1 cellular context compared by ENCODE assay signal in the genomic region with DNA sequence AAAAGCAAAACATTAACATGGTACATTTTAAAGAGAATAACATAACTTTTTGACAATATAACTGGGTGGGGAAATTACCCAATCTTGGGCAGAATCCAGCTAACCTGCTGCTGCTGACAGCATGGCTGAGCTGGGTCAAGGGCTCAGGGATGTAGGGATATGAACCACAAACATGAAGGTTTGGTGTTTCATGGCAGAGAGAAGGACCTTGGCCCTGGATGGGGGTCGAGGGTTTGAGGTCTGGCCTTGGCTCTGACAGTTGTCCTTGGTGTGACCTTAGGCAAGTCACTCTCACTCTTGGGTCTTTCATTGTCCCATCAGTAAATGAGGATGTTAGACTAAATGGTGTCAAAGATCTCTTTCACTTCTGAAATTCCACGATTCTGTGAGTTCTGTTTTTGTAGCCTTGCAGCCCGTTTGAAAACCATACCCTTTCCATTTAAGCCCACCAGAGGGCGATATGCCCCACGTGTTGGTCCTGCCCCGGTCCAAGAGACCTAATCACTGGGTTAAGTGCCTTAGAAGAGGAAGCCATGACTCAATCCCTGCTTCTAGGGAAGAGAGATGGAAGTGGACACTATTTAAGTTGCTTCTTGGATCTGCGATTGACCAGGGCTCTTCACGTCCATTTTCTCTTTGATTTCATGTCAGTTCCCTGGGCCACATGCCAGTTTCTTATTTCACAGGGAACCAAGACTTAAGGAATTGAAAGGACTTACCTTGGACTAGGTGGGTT.
TF ChIP-seq lines count a peak whose summit lies in the region.

No MANE protein-coding gene starts in this region.

TF ChIP-seq in HepG2, 621 proteins besides CTCF, POLR2A, EP300 and RAD21 (continued from another document and continues in another):
- TF ChIP-seq, protein P1, sequence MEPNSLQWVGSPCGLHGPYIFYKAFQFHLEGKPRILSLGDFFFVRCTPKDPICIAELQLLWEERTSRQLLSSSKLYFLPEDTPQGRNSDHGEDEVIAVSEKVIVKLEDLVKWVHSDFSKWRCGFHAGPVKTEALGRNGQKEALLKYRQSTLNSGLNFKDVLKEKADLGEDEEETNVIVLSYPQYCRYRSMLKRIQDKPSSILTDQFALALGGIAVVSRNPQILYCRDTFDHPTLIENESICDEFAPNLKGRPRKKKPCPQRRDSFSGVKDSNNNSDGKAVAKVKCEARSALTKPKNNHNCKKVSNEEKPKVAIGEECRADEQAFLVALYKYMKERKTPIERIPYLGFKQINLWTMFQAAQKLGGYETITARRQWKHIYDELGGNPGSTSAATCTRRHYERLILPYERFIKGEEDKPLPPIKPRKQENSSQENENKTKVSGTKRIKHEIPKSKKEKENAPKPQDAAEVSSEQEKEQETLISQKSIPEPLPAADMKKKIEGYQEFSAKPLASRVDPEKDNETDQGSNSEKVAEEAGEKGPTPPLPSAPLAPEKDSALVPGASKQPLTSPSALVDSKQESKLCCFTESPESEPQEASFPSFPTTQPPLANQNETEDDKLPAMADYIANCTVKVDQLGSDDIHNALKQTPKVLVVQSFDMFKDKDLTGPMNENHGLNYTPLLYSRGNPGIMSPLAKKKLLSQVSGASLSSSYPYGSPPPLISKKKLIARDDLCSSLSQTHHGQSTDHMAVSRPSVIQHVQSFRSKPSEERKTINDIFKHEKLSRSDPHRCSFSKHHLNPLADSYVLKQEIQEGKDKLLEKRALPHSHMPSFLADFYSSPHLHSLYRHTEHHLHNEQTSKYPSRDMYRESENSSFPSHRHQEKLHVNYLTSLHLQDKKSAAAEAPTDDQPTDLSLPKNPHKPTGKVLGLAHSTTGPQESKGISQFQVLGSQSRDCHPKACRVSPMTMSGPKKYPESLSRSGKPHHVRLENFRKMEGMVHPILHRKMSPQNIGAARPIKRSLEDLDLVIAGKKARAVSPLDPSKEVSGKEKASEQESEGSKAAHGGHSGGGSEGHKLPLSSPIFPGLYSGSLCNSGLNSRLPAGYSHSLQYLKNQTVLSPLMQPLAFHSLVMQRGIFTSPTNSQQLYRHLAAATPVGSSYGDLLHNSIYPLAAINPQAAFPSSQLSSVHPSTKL (CRISPR knock-in tag; IDR thresholded peaks at IDR 0.05), result 0 out of 2 replicates have a peak, but pooled peaks have one; percentile 24
- TF ChIP-seq CBX5 (CRISPR knock-in tag; IDR thresholded peaks at IDR 0.05; ENCODE audit: borderline replicate concordance) (peak; percentile 26; the same call in 1 of the 2 replicates), ZNF761 (CRISPR knock-in tag; conservative IDR thresholded peaks at IDR 0.05) (no peak), ATF7 (IDR thresholded peaks at IDR 0.05) (no peak), ATF7 (CRISPR knock-in tag; IDR thresholded peaks at IDR 0.05) (no peak), STAG1 (CRISPR knock-in tag; IDR thresholded peaks at IDR 0.05) (peak; percentile 95), ZNF569 (CRISPR knock-in tag; IDR thresholded peaks at IDR 0.05; ENCODE audit: borderline replicate concordance) (no peak), KDM6A (CRISPR knock-in tag; IDR thresholded peaks at IDR 0.05; ENCODE audit: low read depth) (no peak), SRSF1 (optimal IDR thresholded peaks at IDR 0.05; ENCODE audit: low read depth, low read length) (no peak), ZNF773 (CRISPR knock-in tag; IDR thresholded peaks at IDR 0.05; ENCODE audit: borderline replicate concordance) (no peak), ZNF224 (CRISPR knock-in tag; IDR thresholded peaks at IDR 0.05) (0 out of 2 replicates have a peak, but pooled peaks have one; percentile 38), ZNF75D (CRISPR knock-in tag; IDR thresholded peaks at IDR 0.05; ENCODE audit: borderline replicate concordance) (no peak), POGZ (CRISPR knock-in tag; IDR thresholded peaks at IDR 0.05) (0 out of 2 replicates have a peak, but pooled peaks have one; percentile 25), TBX3 (IDR thresholded peaks at IDR 0.05; ENCODE audit: borderline replicate concordance) (no peak), ZNF34 (CRISPR knock-in tag; IDR thresholded peaks at IDR 0.05; ENCODE audit: borderline replicate concordance) (no peak), RARA (CRISPR knock-in tag; IDR thresholded peaks at IDR 0.05) (0 out of 2 replicates have a peak, but pooled peaks have one; percentile 22), ARNT2 (CRISPR knock-in tag; IDR thresholded peaks at IDR 0.05; ENCODE audit: low read depth) (peak; percentile 43; the same call in 1 of the 2 replicates), ESRRA (CRISPR knock-in tag; IDR thresholded peaks at IDR 0.05; ENCODE audit: low read depth) (peak; percentile 33; the same call in 1 of the 2 replicates), ZNF775 (CRISPR knock-in tag; IDR thresholded peaks at IDR 0.05; ENCODE audit: borderline replicate concordance) (no peak), BRD4 (CRISPR knock-in tag; IDR thresholded peaks at IDR 0.05) (no peak), CAMTA2 (CRISPR knock-in tag; IDR thresholded peaks at IDR 0.05; ENCODE audit: borderline replicate concordance) (no peak), NRL (CRISPR knock-in tag; IDR thresholded peaks at IDR 0.05; ENCODE audit: borderline replicate concordance) (no peak), ZNF777 (CRISPR knock-in tag; IDR thresholded peaks at IDR 0.05) (no peak), KMT2A (CRISPR knock-in tag; IDR thresholded peaks at IDR 0.05) (no peak), BCL6 (CRISPR knock-in tag; IDR thresholded peaks at IDR 0.05) (no peak), FOXK2 (IDR thresholded peaks at IDR 0.05) (no peak), TBX2 (CRISPR knock-in tag; IDR thresholded peaks at IDR 0.05; ENCODE audit: borderline replicate concordance) (no peak), ZNF333 (CRISPR knock-in tag; IDR thresholded peaks at IDR 0.05; ENCODE audit: borderline replicate concordance) (0 out of 2 replicates have a peak, but pooled peaks have one; percentile 63), FOSL2 (CRISPR knock-in tag; IDR thresholded peaks at IDR 0.05) (peak; percentile 39), XBP1 (CRISPR knock-in tag; IDR thresholded peaks at IDR 0.05) (no peak), ZSCAN21 (CRISPR knock-in tag; IDR thresholded peaks at IDR 0.05; ENCODE audit: borderline replicate concordance) (no peak), ZNF614 (CRISPR knock-in tag; IDR thresholded peaks at IDR 0.05; ENCODE audit: borderline replicate concordance) (no peak), ZNF652 (CRISPR knock-in tag; IDR thresholded peaks at IDR 0.05; ENCODE audit: borderline replicate concordance, low read depth) (no peak), FOSL1 (CRISPR knock-in tag; IDR thresholded peaks at IDR 0.05; ENCODE audit: borderline replicate concordance) (no peak), KDM2A (CRISPR knock-in tag; IDR thresholded peaks at IDR 0.05; ENCODE audit: borderline replicate concordance, low read depth) (peak; percentile 33; the same call in 1 of the 2 replicates), ZNF558 (CRISPR knock-in tag; IDR thresholded peaks at IDR 0.05; ENCODE audit: borderline replicate concordance) (no peak)
- TF ChIP-seq, protein P2, sequence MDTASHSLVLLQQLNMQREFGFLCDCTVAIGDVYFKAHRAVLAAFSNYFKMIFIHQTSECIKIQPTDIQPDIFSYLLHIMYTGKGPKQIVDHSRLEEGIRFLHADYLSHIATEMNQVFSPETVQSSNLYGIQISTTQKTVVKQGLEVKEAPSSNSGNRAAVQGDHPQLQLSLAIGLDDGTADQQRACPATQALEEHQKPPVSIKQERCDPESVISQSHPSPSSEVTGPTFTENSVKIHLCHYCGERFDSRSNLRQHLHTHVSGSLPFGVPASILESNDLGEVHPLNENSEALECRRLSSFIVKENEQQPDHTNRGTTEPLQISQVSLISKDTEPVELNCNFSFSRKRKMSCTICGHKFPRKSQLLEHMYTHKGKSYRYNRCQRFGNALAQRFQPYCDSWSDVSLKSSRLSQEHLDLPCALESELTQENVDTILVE (CRISPR knock-in tag; IDR thresholded peaks at IDR 0.05), result 0 out of 2 replicates have a peak, but pooled peaks have one; percentile 33
- TF ChIP-seq, protein P3, sequence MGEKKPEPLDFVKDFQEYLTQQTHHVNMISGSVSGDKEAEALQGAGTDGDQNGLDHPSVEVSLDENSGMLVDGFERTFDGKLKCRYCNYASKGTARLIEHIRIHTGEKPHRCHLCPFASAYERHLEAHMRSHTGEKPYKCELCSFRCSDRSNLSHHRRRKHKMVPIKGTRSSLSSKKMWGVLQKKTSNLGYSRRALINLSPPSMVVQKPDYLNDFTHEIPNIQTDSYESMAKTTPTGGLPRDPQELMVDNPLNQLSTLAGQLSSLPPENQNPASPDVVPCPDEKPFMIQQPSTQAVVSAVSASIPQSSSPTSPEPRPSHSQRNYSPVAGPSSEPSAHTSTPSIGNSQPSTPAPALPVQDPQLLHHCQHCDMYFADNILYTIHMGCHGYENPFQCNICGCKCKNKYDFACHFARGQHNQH (CRISPR knock-in tag; IDR thresholded peaks at IDR 0.05), result peak; percentile 27; the same call in 1 of the 2 replicates
- TF ChIP-seq, protein P4, sequence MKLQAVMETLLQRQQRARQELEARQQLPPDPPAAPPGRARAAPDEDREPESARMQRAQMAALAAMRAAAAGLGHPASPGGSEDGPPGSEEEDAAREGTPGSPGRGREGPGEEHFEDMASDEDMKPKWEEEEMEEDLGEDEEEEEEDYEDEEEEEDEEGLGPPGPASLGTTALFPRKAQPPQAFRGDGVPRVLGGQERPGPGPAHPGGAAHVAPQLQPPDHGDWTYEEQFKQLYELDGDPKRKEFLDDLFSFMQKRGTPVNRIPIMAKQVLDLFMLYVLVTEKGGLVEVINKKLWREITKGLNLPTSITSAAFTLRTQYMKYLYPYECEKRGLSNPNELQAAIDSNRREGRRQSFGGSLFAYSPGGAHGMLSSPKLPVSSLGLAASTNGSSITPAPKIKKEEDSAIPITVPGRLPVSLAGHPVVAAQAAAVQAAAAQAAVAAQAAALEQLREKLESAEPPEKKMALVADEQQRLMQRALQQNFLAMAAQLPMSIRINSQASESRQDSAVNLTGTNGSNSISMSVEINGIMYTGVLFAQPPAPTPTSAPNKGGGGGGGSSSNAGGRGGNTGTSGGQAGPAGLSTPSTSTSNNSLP (IDR thresholded peaks at IDR 0.05; ENCODE audit: low read depth, low read length), result no peak
- TF ChIP-seq, protein P5, sequence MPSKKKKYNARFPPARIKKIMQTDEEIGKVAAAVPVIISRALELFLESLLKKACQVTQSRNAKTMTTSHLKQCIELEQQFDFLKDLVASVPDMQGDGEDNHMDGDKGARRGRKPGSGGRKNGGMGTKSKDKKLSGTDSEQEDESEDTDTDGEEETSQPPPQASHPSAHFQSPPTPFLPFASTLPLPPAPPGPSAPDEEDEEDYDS (CRISPR knock-in tag; IDR thresholded peaks at IDR 0.05), result no peak
- TF ChIP-seq, protein P6, sequence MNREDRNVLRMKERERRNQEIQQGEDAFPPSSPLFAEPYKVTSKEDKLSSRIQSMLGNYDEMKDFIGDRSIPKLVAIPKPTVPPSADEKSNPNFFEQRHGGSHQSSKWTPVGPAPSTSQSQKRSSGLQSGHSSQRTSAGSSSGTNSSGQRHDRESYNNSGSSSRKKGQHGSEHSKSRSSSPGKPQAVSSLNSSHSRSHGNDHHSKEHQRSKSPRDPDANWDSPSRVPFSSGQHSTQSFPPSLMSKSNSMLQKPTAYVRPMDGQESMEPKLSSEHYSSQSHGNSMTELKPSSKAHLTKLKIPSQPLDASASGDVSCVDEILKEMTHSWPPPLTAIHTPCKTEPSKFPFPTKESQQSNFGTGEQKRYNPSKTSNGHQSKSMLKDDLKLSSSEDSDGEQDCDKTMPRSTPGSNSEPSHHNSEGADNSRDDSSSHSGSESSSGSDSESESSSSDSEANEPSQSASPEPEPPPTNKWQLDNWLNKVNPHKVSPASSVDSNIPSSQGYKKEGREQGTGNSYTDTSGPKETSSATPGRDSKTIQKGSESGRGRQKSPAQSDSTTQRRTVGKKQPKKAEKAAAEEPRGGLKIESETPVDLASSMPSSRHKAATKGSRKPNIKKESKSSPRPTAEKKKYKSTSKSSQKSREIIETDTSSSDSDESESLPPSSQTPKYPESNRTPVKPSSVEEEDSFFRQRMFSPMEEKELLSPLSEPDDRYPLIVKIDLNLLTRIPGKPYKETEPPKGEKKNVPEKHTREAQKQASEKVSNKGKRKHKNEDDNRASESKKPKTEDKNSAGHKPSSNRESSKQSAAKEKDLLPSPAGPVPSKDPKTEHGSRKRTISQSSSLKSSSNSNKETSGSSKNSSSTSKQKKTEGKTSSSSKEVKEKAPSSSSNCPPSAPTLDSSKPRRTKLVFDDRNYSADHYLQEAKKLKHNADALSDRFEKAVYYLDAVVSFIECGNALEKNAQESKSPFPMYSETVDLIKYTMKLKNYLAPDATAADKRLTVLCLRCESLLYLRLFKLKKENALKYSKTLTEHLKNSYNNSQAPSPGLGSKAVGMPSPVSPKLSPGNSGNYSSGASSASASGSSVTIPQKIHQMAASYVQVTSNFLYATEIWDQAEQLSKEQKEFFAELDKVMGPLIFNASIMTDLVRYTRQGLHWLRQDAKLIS (CRISPR knock-in tag; IDR thresholded peaks at IDR 0.05), result no peak
- TF ChIP-seq, protein P7, sequence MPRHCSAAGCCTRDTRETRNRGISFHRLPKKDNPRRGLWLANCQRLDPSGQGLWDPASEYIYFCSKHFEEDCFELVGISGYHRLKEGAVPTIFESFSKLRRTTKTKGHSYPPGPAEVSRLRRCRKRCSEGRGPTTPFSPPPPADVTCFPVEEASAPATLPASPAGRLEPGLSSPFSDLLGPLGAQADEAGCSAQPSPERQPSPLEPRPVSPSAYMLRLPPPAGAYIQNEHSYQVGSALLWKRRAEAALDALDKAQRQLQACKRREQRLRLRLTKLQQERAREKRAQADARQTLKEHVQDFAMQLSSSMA (CRISPR knock-in tag; IDR thresholded peaks at IDR 0.05), result 0 out of 2 replicates have a peak, but pooled peaks have one; percentile 17
- TF ChIP-seq, protein P8, sequence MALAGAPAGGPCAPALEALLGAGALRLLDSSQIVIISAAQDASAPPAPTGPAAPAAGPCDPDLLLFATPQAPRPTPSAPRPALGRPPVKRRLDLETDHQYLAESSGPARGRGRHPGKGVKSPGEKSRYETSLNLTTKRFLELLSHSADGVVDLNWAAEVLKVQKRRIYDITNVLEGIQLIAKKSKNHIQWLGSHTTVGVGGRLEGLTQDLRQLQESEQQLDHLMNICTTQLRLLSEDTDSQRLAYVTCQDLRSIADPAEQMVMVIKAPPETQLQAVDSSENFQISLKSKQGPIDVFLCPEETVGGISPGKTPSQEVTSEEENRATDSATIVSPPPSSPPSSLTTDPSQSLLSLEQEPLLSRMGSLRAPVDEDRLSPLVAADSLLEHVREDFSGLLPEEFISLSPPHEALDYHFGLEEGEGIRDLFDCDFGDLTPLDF (CRISPR knock-in tag; IDR thresholded peaks at IDR 0.05), result no peak
